1 cellular context compared by ENCODE assay signal in genomic region chr11:73307323-73308002, GRCh38.
TF ChIP-seq lines count a peak whose summit lies in the region.

No MANE protein-coding gene starts in this region.

TF ChIP-seq in GM23338, 12 proteins besides CTCF, POLR2A, EP300 and RAD21 (continued from another document):
- TF ChIP-seq ZNF462 (CRISPR knock-in tag; IDR thresholded peaks at IDR 0.05) (no peak), ZNF114 (CRISPR knock-in tag; IDR thresholded peaks at IDR 0.05) (no peak), NANOG (IDR thresholded peaks at IDR 0.05; ENCODE audit: borderline replicate concordance) (no peak), CREB1 (CRISPR knock-in tag; IDR thresholded peaks at IDR 0.05; ENCODE audit: low read depth) (no peak; the same call in 1 of the 2 replicates), POLR2AphosphoS5 (IDR thresholded peaks at IDR 0.05; ENCODE audit: low read depth) (no peak; the same call in 1 of the 2 replicates), ETS1 (IDR thresholded peaks at IDR 0.05) (no peak), JUNB (IDR thresholded peaks at IDR 0.05; ENCODE audit: unreplicated experiment) (no peak)
